Comparison of ENCODE assay signal across 26 cellular contexts in genomic region chr15:91696981-91697380, GRCh38.
"Had no signal": no experiment of that assay in that cellular context is flagged by ENCODE, and none has a peak within 500 bp of the region (broad histone marks: within the 10 kb centered on the region; RNA-seq: fewer than 3 reads in every experiment).

No MANE protein-coding gene starts in this region.

- H3K9me3 ChIP-seq: esophagus squamous epithelium, lower lobe of right lung, right lobe of liver, thoracic aorta, tibial nerve, upper lobe of right lung, uterus had no signal

- H3K4me3 Mint-ChIP-seq: effector memory CD8-positive, alpha-beta T cell; immature natural killer cell; naive thymus-derived CD8-positive, alpha-beta T cell; stimulated activated naive B cell treated with anti-CD40 and anti-IgM and Interleukin-4, amounts not matched to agents 10 μg/mL and 1 μg/mL and 100 μg/mL, for 72 hours; stimulated activated naive CD8-positive, alpha-beta T cell treated with anti-CD3 and anti-CD28 coated beads, Interleukin-15, Interleukin-2, amounts not matched to agents 100 ng/mL and 50 ng/mL, for 24 hours had no signal

- H3K27me3 Mint-ChIP-seq: progenitor cell of endocrine pancreas had no signal

- H3K4me3 ChIP-seq: esophagus squamous epithelium, lower lobe of right lung, right lobe of liver, thoracic aorta, tibial nerve, upper lobe of right lung, uterus had no signal

- H3K9me3 Mint-ChIP-seq: effector memory CD8-positive, alpha-beta T cell; naive thymus-derived CD8-positive, alpha-beta T cell; stimulated activated naive B cell treated with anti-CD40 and anti-IgM and Interleukin-4, amounts not matched to agents 10 μg/mL and 1 μg/mL and 100 μg/mL, for 72 hours; stimulated activated naive CD8-positive, alpha-beta T cell treated with anti-CD3 and anti-CD28 coated beads, Interleukin-15, Interleukin-2, amounts not matched to agents 100 ng/mL and 50 ng/mL, for 24 hours had no signal

- DNase-seq: cortex of kidney; effector memory CD8-positive, alpha-beta T cell; erythroblast; esophagus squamous epithelium; hypothalamus; immature natural killer cell; islet precursor cell; kidney glomerular epithelial cell; left colon; left ventricle myocardium superior; lower lobe of right lung; naive thymus-derived CD8-positive, alpha-beta T cell; right lobe of liver; small intestine; stimulated activated CD4-positive, alpha-beta T cell treated with anti-CD3 and anti-CD28 coated beads, Interleukin-15, amount 100 ng/mL, for 24 hours; stimulated activated CD4-positive, alpha-beta T cell treated with anti-CD3 and anti-CD28 coated beads, Interleukin-2, amount 100 ng/mL, for 48 hours; stimulated activated naive B cell treated with anti-CD40 and anti-IgM and Interleukin-4, amounts not matched to agents 10 μg/mL and 1 μg/mL and 100 μg/mL, for 72 hours; upper lobe of right lung; uterus had no signal

- H3K27me3 ChIP-seq: right lobe of liver, tibial nerve, upper lobe of right lung, uterus had no signal

- FAIRE-seq: endometrium, frontal cortex, small intestine had no signal

- ATAC-seq: effector memory CD8-positive, alpha-beta T cell; left colon; left ventricle myocardium superior; lower lobe of right lung; naive thymus-derived CD8-positive, alpha-beta T cell; right lobe of liver; stimulated activated naive B cell treated with anti-CD40 and anti-IgM and Interleukin-4, amounts not matched to agents 10 μg/mL and 1 μg/mL and 100 μg/mL, for 72 hours; upper lobe of right lung had no signal

- H3K79me2 ChIP-seq: parathyroid adenoma had no signal

- H3K4me1 ChIP-seq: lower lobe of right lung, parathyroid adenoma, upper lobe of right lung, uterus had no signal

- H3K9ac ChIP-seq: parathyroid adenoma had no signal

- H3K27ac ChIP-seq: esophagus squamous epithelium, lower lobe of right lung, parathyroid adenoma, right lobe of liver, thoracic aorta, tibial nerve, upper lobe of right lung, uterus had no signal

- H3K4me1 Mint-ChIP-seq: immature natural killer cell; naive thymus-derived CD8-positive, alpha-beta T cell; stimulated activated naive B cell treated with anti-CD40 and anti-IgM and Interleukin-4, amounts not matched to agents 10 μg/mL and 1 μg/mL and 100 μg/mL, for 72 hours had no signal

- H3K36me3 ChIP-seq: esophagus squamous epithelium, lower lobe of right lung, right lobe of liver, thoracic aorta, tibial nerve, upper lobe of right lung, uterus had no signal

- H2AFZ ChIP-seq: parathyroid adenoma had no signal

- H3K36me3 Mint-ChIP-seq: immature natural killer cell; naive thymus-derived CD8-positive, alpha-beta T cell; stimulated activated naive B cell treated with anti-CD40 and anti-IgM and Interleukin-4, amounts not matched to agents 10 μg/mL and 1 μg/mL and 100 μg/mL, for 72 hours had no signal

- H3K27ac Mint-ChIP-seq: effector memory CD8-positive, alpha-beta T cell; immature natural killer cell; naive thymus-derived CD8-positive, alpha-beta T cell; progenitor cell of endocrine pancreas; stimulated activated naive B cell treated with anti-CD40 and anti-IgM and Interleukin-4, amounts not matched to agents 10 μg/mL and 1 μg/mL and 100 μg/mL, for 72 hours; stimulated activated naive CD8-positive, alpha-beta T cell treated with anti-CD3 and anti-CD28 coated beads, Interleukin-15, Interleukin-2, amounts not matched to agents 100 ng/mL and 50 ng/mL, for 24 hours had no signal
